ENCODE assay signal across 1 cellular context in genomic region chr20:36270744-36271638, GRCh38.
A peak's percentile ranks its signal among the peaks of the same experiment; 100 is the strongest.
TF ChIP-seq lines count a peak whose summit lies in the region.

No MANE protein-coding gene starts in this region.

TF ChIP-seq in HepG2, 621 proteins besides CTCF, POLR2A, EP300 and RAD21 (continued from another document and continues in another):
- no peak for TF ChIP-seq ZUFSP (CRISPR knock-in tag; IDR thresholded peaks at IDR 0.05; ENCODE audit: borderline replicate concordance)
- no peak for TF ChIP-seq ARID2 (CRISPR knock-in tag; IDR thresholded peaks at IDR 0.05; ENCODE audit: borderline replicate concordance)
- TF ChIP-seq IRF1 (CRISPR knock-in tag; IDR thresholded peaks at IDR 0.05; ENCODE audit: low read depth): no peak
- no peak for TF ChIP-seq ZNF232 (CRISPR knock-in tag; IDR thresholded peaks at IDR 0.05; ENCODE audit: borderline replicate concordance)
- TF ChIP-seq MAFG (CRISPR knock-in tag; IDR thresholded peaks at IDR 0.05): no peak
- TF ChIP-seq HMGXB3 (CRISPR knock-in tag; IDR thresholded peaks at IDR 0.05; ENCODE audit: borderline replicate concordance): no peak
- TF ChIP-seq JARID2 (CRISPR knock-in tag; IDR thresholded peaks at IDR 0.05; ENCODE audit: insufficient replicate concordance): no peak
- no peak for TF ChIP-seq NFE2L2 (IDR thresholded peaks at IDR 0.05; ENCODE audit: low read length)
- TF ChIP-seq ZNF18 (CRISPR knock-in tag; IDR thresholded peaks at IDR 0.05; ENCODE audit: insufficient replicate concordance): peak; percentile 62
- TF ChIP-seq ZBTB2 (CRISPR knock-in tag; IDR thresholded peaks at IDR 0.05; ENCODE audit: low read depth): peak; percentile 39; the same call in 1 of the 2 replicates
- peak; percentile 53; the same call in 1 of the 2 replicates for TF ChIP-seq KDM2A (CRISPR knock-in tag; IDR thresholded peaks at IDR 0.05; ENCODE audit: borderline replicate concordance, low read depth)
- TF ChIP-seq ZNF746 (CRISPR knock-in tag; IDR thresholded peaks at IDR 0.05): peak; percentile 41; the same call in 1 of the 2 replicates
- no peak for TF ChIP-seq REPIN1 (CRISPR knock-in tag; IDR thresholded peaks at IDR 0.05; ENCODE audit: borderline replicate concordance, low read depth)
- no peak for TF ChIP-seq MED8 (CRISPR knock-in tag; IDR thresholded peaks at IDR 0.05; ENCODE audit: insufficient replicate concordance)
- no peak for TF ChIP-seq RBFOX2 (IDR thresholded peaks at IDR 0.05; ENCODE audit: low read depth, low read length)
- TF ChIP-seq ZZZ3 (CRISPR knock-in tag; IDR thresholded peaks at IDR 0.05; ENCODE audit: borderline replicate concordance): peak; percentile 37; the same call in 1 of the 2 replicates
- no peak for TF ChIP-seq ZNF383 (CRISPR knock-in tag; IDR thresholded peaks at IDR 0.05; ENCODE audit: borderline replicate concordance)
- TF ChIP-seq ZNF331 (CRISPR knock-in tag; IDR thresholded peaks at IDR 0.05): no peak; the same call in none of the 2 replicates
- TF ChIP-seq ZNF576 (CRISPR knock-in tag; IDR thresholded peaks at IDR 0.05): no peak
- no peak for TF ChIP-seq CREBL2 (CRISPR knock-in tag; IDR thresholded peaks at IDR 0.05; ENCODE audit: borderline replicate concordance)
- TF ChIP-seq SOX6 (IDR thresholded peaks at IDR 0.05): no peak
- TF ChIP-seq SOX6 (CRISPR knock-in tag; IDR thresholded peaks at IDR 0.05): peak; percentile 74
- no peak for TF ChIP-seq ZBTB33 (CRISPR knock-in tag; IDR thresholded peaks at IDR 0.05)
- TF ChIP-seq ATF1 (CRISPR knock-in tag; IDR thresholded peaks at IDR 0.05): 0 out of 2 replicates have a peak, but pooled peaks have one; percentile 13
- TF ChIP-seq TIGD3 (CRISPR knock-in tag; IDR thresholded peaks at IDR 0.05; ENCODE audit: borderline replicate concordance): no peak
- TF ChIP-seq KAT7 (CRISPR knock-in tag; IDR thresholded peaks at IDR 0.05; ENCODE audit: borderline replicate concordance): peak; percentile 11; the same call in 1 of the 2 replicates
- TF ChIP-seq HOXA5 (CRISPR knock-in tag; IDR thresholded peaks at IDR 0.05): no peak
- no peak; a peak in 2 of 4 replicates for TF ChIP-seq KLF16 (CRISPR knock-in tag; IDR thresholded peaks at IDR 0.05)
- TF ChIP-seq PCBP2 (optimal IDR thresholded peaks at IDR 0.05; ENCODE audit: low read depth, low read length, poor library complexity, severe bottlenecking): no peak
- TF ChIP-seq GATAD2A (CRISPR knock-in tag; IDR thresholded peaks at IDR 0.05): peak; percentile 79
- no peak for TF ChIP-seq ZNF646 (CRISPR knock-in tag; IDR thresholded peaks at IDR 0.05)
